ENCODE assay signal across 1 cellular context in the genomic region with DNA sequence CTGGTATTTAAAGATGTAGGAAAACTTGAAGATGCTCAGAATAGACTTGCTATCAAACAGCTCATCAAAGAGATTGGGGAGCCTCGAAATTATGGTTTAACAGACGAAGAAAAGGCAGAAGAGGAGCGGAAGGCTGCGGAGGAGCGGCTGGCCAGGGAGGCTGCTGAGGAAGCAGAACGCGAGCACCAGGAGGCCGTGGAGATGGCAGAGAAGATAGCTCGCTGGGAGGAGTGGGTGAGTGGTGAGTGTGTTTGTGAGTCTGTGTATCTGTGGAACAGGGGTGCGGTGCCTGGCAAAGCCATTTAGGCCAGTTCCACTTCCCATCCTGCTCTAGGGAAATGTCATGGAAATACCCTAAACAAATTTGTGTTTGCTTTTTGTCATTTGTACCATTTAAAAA.
TF ChIP-seq lines count a peak whose summit lies in the region.

No MANE protein-coding gene starts in this region.

TF ChIP-seq in K562, 482 proteins besides CTCF, POLR2A, EP300 and RAD21:
- TF ChIP-seq HNRNPH1 (optimal IDR thresholded peaks at IDR 0.05; ENCODE audit: low read depth, low read length) (no peak), MTA2 (IDR thresholded peaks at IDR 0.05; ENCODE audit: low read depth) (no peak), HSF4 (CRISPR knock-in tag; IDR thresholded peaks at IDR 0.05; ENCODE audit: borderline replicate concordance) (no peak), ZNF140 (CRISPR knock-in tag; IDR thresholded peaks at IDR 0.05) (no peak), GATA2 (CRISPR knock-in tag; IDR thresholded peaks at IDR 0.05) (peak; percentile 56; the same call in 1 of the 2 replicates), ZNF175 (CRISPR knock-in tag; IDR thresholded peaks at IDR 0.05; ENCODE audit: low read depth) (no peak), TCFL5 (CRISPR knock-in tag; conservative IDR thresholded peaks at IDR 0.05) (no peak)
- TF ChIP-seq, protein P1, sequence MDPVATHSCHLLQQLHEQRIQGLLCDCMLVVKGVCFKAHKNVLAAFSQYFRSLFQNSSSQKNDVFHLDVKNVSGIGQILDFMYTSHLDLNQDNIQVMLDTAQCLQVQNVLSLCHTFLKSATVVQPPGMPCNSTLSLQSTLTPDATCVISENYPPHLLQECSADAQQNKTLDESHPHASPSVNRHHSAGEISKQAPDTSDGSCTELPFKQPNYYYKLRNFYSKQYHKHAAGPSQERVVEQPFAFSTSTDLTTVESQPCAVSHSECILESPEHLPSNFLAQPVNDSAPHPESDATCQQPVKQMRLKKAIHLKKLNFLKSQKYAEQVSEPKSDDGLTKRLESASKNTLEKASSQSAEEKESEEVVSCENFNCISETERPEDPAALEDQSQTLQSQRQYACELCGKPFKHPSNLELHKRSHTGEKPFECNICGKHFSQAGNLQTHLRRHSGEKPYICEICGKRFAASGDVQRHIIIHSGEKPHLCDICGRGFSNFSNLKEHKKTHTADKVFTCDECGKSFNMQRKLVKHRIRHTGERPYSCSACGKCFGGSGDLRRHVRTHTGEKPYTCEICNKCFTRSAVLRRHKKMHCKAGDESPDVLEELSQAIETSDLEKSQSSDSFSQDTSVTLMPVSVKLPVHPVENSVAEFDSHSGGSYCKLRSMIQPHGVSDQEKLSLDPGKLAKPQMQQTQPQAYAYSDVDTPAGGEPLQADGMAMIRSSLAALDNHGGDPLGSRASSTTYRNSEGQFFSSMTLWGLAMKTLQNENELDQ (CRISPR knock-in tag; IDR thresholded peaks at IDR 0.05; ENCODE audit: borderline replicate concordance) = no peak
